22 cellular contexts compared by ENCODE assay signal in the genomic region with DNA sequence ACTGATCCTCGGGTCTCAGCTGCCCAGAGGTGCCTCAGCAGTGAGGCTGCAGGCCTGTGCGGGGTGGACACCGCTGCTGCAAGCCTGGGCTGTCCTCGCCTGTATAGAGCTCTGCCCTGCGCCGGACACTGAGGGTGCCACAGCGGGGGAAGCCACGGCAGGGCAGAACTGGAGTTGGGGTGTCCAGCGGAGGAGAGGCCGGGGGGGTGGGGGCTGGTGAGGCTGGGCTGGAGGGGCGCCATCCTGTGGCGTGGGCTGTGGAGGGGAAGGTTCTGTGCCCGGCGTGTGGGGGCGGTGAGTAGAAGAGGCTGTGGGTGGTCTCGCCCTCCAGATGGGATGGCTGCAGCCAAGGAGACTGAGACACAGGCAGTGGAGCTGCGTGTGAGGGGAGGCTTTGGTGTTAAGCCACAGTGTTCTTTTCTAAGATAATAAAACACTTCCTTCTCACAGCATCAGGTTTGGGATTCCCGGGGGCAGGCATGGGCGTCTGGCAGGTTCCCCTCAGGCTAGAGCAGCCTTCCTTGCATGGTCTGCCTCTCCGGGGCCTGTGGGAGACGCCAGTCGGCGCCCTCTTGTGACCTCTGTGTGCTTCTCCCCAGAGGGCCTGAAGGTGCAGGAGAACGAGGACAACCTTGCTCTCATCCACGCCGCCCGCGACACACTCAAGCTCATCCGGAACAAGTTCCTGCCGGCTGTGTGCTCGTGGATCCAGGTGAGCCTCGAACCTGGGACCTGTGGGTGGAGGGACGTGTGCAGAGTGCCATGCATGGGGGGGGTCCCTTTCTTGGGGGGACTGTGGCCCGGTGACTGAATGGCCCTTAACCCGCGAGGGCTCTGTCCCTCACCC. TPM values are rescaled to one million over a fixed set of nuclear protein-coding genes. Genes with fewer than 3 reads are reported as not detected.
DNase-seq lines count a peak whose midpoint lies in the region; ATAC-seq, FAIRE-seq and TF ChIP-seq lines count a peak whose summit lies in the region.
"Had no signal": no experiment of that assay in that cellular context is flagged by ENCODE, and none has a peak within 500 bp of the region (broad histone marks: within the 10 kb centered on the region; RNA-seq: fewer than 3 reads in every experiment).

No MANE protein-coding gene starts in this region.

- DNase-seq in H7 (peak; percentile 72), NB4 (ENCODE audit: low read depth) (peak; percentile 52), K562 (ENCODE audit: extremely low read depth in 1 of 4, low spot score in 3 of 4) (no peak), neuronal stem cell (ENCODE audit: low spot score) (no peak), hypothalamus (lab: John Stamatoyannopoulos, UW) (no peak), ecto neural progenitor cell (ENCODE audit: low spot score) (no peak)
- no peak for DNase-seq in stimulated activated CD4-positive, alpha-beta T cell treated with anti-CD3 and anti-CD28 coated beads, Interleukin-4, amount 100 ng/mL, for 1 hour
- DNase-seq: DMS79 treated with DMSO at 0.1 percent for 48 hours, GM23248, KG1, NCI-H1417, NCI-H187, NCI-H2107, NCI-H2227 treated with DMSO at 0.1 percent for 48 hours, NCI-H524, NCI-H82, SW 1271 had no signal

- no peak overlapping the region for H2AK5ac ChIP-seq in neuronal stem cell (ENCODE audit: low read depth, low read length)

- H3K4me3 ChIP-seq in H7 (ENCODE audit: insufficient read depth, low read depth, low read length) (no peak overlapping the region), NB4 (ENCODE audit: low read depth, low read length) (no peak overlapping the region), K562 (no peak overlapping the region), neuronal stem cell (ENCODE audit: low read length in 2 of 2) (no peak overlapping the region)
- H3K4me3 ChIP-seq: GM23248 had no signal

- peak overlapping the region; percentile 13 for H2BK5ac ChIP-seq in neuronal stem cell (ENCODE audit: low read length)

- no peak for TF ChIP-seq EP300 in K562 (IDR thresholded peaks at IDR 0.05; ENCODE audit: low read length)

- H4K8ac ChIP-seq in neuronal stem cell (ENCODE audit: low read depth, low read length), result peak overlapping the region; percentile 17

- no peak overlapping the region for H4K91ac ChIP-seq in neuronal stem cell (ENCODE audit: low read depth, low read length, poor library complexity)

- peaks cover 4% of the 10 kb centered on the region for H3K9me1 ChIP-seq in K562 (ENCODE audit: control insufficient read depth, insufficient read depth, low read length)

- H3K9me3 ChIP-seq in K562 (replicated peaks; ENCODE audit: control insufficient read depth, insufficient read depth, low read depth, low read length), result no peaks in the 10 kb centered on the region
- H3K9me3 ChIP-seq in neuronal stem cell (replicated peaks in 1 of 2; ENCODE audit: control insufficient read depth in 2 of 2, insufficient read depth in 1 of 2, low read depth in 1 of 2, low read length in 2 of 2), result no peaks in the 10 kb centered on the region

- no peak overlapping the region for H2BK12ac ChIP-seq in neuronal stem cell (ENCODE audit: low read length)

- no peak for FAIRE-seq in K562 (lab: Jason Lieb, UNC)
- FAIRE-seq: D721Med, G401.6 had no signal

- 0 out of 3 replicates have a peak, but pooled peaks have one; percentile 15 for ATAC-seq in K562
- ATAC-seq: Panc1 had no signal

- CTCF ChIA-PET in K562 (lab: Yijun Ruan, JAX; ENCODE audit: low intra/inter-chr PET ratio), result no interaction called here

- no peak overlapping the region for H3K4ac ChIP-seq in neuronal stem cell (ENCODE audit: low read length)

- peaks cover 10% of the 10 kb centered on the region; the same call in 1 of the 2 replicates for H4K20me1 ChIP-seq in K562 (replicated peaks; ENCODE audit: control insufficient read depth, insufficient read depth, low read length)

- no peak overlapping the region for H3K14ac ChIP-seq in neuronal stem cell (ENCODE audit: low read length)

- H2BK15ac ChIP-seq in neuronal stem cell (ENCODE audit: low read length), result no peak overlapping the region

- no peaks in the 10 kb centered on the region for H3K79me2 ChIP-seq in K562 (ENCODE audit: control insufficient read depth, insufficient read depth, low read length)

- H2AFZ ChIP-seq in K562 (ENCODE audit: low read depth, low read length) (no peak overlapping the region), neuronal stem cell (ENCODE audit: low read length) (no peak overlapping the region)
- H2AFZ ChIP-seq: GM23248 had no signal

- H3K36me3 ChIP-seq in H7 (replicated peaks; ENCODE audit: control insufficient read depth, insufficient read depth, low read length), result peaks cover 12% of the 10 kb centered on the region
- H3K36me3 ChIP-seq in K562 (ENCODE audit: control insufficient read depth, insufficient read depth, low read length), result peaks cover 44% of the 10 kb centered on the region; the same call in 2 of the 3 replicates
- H3K36me3 ChIP-seq in neuronal stem cell (replicated peaks in 1 of 2; ENCODE audit: control insufficient read depth in 2 of 2, insufficient read depth in 2 of 2, low read length in 2 of 2), result peaks cover 15 to 70% of the 10 kb centered on the region in 2 donors

- TF ChIP-seq RAD21 in K562 (CRISPR knock-in tag; conservative IDR thresholded peaks at IDR 0.05 in 1 of 2, IDR thresholded peaks at IDR 0.05 in 1 of 2), result 0 out of 4 replicates have a peak, but pooled peaks of 1 of the 2 experiments have one; percentile 5

- no peak overlapping the region for H3K18ac ChIP-seq in neuronal stem cell (ENCODE audit: low read length)

- H3K9ac ChIP-seq in K562 (ENCODE audit: insufficient read depth in 1 of 2, low read depth in 2 of 2, low read length in 2 of 2) (no peak overlapping the region), neuronal stem cell (ENCODE audit: low read depth, low read length, poor library complexity) (no peak overlapping the region)
- H3K9ac ChIP-seq: GM23248 had no signal

- peak; percentile 22 for TF ChIP-seq CTCF in NB4 (IDR thresholded peaks at IDR 0.05; ENCODE audit: low read depth, low read length)
- peak in 1 of 3 experiments; percentile 26; a peak in 1 of 6 replicates for TF ChIP-seq CTCF in K562 (IDR thresholded peaks at IDR 0.05 in 2 of 3, conservative IDR thresholded peaks at IDR 0.05 in 1 of 3; ENCODE audit: insufficient read depth in 2 of 3, low read depth in 1 of 3, low read length in 3 of 3)

- in situ Hi-C loops in K562 (cut with MboI), result loop anchor here (5.0 kb wide), 2 partner anchors 222 to 273 kb away; no protein-coding TSS in a partner anchor

- no peak overlapping the region for H2BK120ac ChIP-seq in neuronal stem cell (ENCODE audit: low read depth, low read length)

- H3K79me1 ChIP-seq in neuronal stem cell (ENCODE audit: low read depth, low read length), result peaks cover 11% of the 10 kb centered on the region

- intact Hi-C loops in K562 (cut with micrococcal nuclease), result loop anchor here (10.0 kb wide), 1 partner anchor 370 kb away; a partner anchor contains a TSS

- POLR2A ChIA-PET in K562 (lab: Yijun Ruan, JAX), result interaction anchor here (0.6 to 0.9 kb wide), 3 partner anchors 155 to 1043 kb away, joined by 3 to 4 read pairs (median 3); no protein-coding TSS in a partner anchor

- WGBS in K562 (ENCODE audit: insufficient coverage, low coverage, missing lambda C conversion rate), result 76% methylated on average over 24 of the region's 36 CpGs
- WGBS in neuronal stem cell (ENCODE audit: extremely low coverage in 2 of 2, insufficient read length in 2 of 2, insufficient replicate concordance in 1 of 2), 2 donors, result no CpG with 5 or more reads among the region's 36 CpGs

- H3K27me3 ChIP-seq in H7 (ENCODE audit: control insufficient read depth, insufficient read depth, low read length), result no peaks in the 10 kb centered on the region
- H3K27me3 ChIP-seq in K562 (ENCODE audit: control insufficient read depth in 2 of 2, insufficient read depth in 2 of 2, low read length in 2 of 2), result no peaks in the 10 kb centered on the region
- H3K27me3 ChIP-seq in neuronal stem cell (ENCODE audit: control insufficient read depth in 3 of 3, insufficient read depth in 3 of 3, low read depth in 1 of 3, low read length in 3 of 3), result no peaks in the 10 kb centered on the region

- H3K4me1 ChIP-seq in K562 (replicated peaks in 1 of 2; ENCODE audit: control insufficient read depth in 2 of 2, insufficient read depth in 2 of 2, low read length in 2 of 2), result peaks cover 0 to 62% of the 10 kb centered on the region in 2 experiments; a peak in 3 of 5 replicates
- peaks cover 0 to 2% of the 10 kb centered on the region in 2 donors for H3K4me1 ChIP-seq in neuronal stem cell (ENCODE audit: control insufficient read depth in 2 of 2, insufficient read depth in 1 of 2, low read depth in 1 of 2, low read length in 2 of 2)

- H3K23ac ChIP-seq in neuronal stem cell (ENCODE audit: low read depth, low read length, poor library complexity), result no peak overlapping the region

- H3K4me2 ChIP-seq in K562 (ENCODE audit: insufficient read depth, low read length) (no peak overlapping the region), neuronal stem cell (ENCODE audit: insufficient read depth, low read length, poor library complexity, severe bottlenecking) (no peak overlapping the region)

- TF ChIP-seq POLR2A in NB4 (IDR thresholded peaks at IDR 0.05; ENCODE audit: extremely low read depth, insufficient read length) (no peak), K562 (conservative IDR thresholded peaks at IDR 0.05) (no peak)

- BruUV-seq in K562 (replicated peaks; lab: Mats Ljungman, UMichigan), result no TSS peak

- no peak overlapping the region for H3K27ac ChIP-seq in K562 (ENCODE audit: extremely low read depth, low read depth, low read length)
- no peak overlapping the region for H3K27ac ChIP-seq in neuronal stem cell (replicated peaks; ENCODE audit: low read length)
- H3K27ac ChIP-seq: C4-2B, GM23248 had no signal

RNA-seq across cellular contexts. Expression of a gene that starts 7.4 kb away (rescaled TPM):
- total RNA-seq in H7 (2014; rRNA removed; shearing (Covaris generic)), result 12.6 and 16.1 TPM in 2 replicates
- 74.2 and 130 TPM in 2 replicates for total RNA-seq in K562 (2011; cell fraction: chromatin; rRNA removed; ENCODE audit: low replicate concordance)
- total RNA-seq in K562 (2011; cell fraction: nucleolus; rRNA removed), result 56.7 and 60.5 TPM in 2 replicates
- 48.0 and 51.4 TPM in 2 replicates for total RNA-seq in K562 (2011; cell fraction: nucleoplasm; rRNA removed)
- total RNA-seq in K562 (2014; rRNA removed), result 4.5 and 5.4 TPM in 2 replicates
- total RNA-seq in K562 (2014; rRNA removed; fragmentation: Illumina TruSeq; extraction: Trizol), result 1.5 TPM in 2 replicates
- 2.6 and 2.9 TPM in 2 replicates for total RNA-seq in K562 (2015; rRNA removed; fragmentation: Illumina TruSeq; extraction: Trizol)
- total RNA-seq in K562 (2021), result 12.4 and 14.6 TPM in 2 replicates
- polyA plus RNA-seq in K562 (2011; rRNA removed), result 3.5 and 7.2 TPM in 2 replicates
- 3.2 and 3.4 TPM in 2 replicates for polyA plus RNA-seq in K562 (2011; cell fraction: cytosol; rRNA removed)
- polyA plus RNA-seq in K562 (2011; cell fraction: nucleus; rRNA removed), result 46.4 and 58.8 TPM in 2 replicates
- 5.4 and 8.3 TPM in 2 replicates for polyA plus RNA-seq in K562 (2012)
- 3.3 and 4.7 TPM in 2 replicates for polyA plus RNA-seq in K562 (2014; fragmentation: Illumina TruSeq; extraction: Trizol)
- polyA plus RNA-seq in K562 (2014; fragmentation: Nextera tagmentation; extraction: Ambion mirVana), result under 1 TPM; 0.21 to 0.27 TPM
- 5.8 and 9.2 TPM in 2 replicates for polyA plus RNA-seq in K562 (2014; rRNA removed)
- polyA minus RNA-seq in K562 (2011; rRNA and poly(A)+ RNA removed), result 2.9 and 3.6 TPM in 2 replicates
- polyA minus RNA-seq in K562 (2011; cell fraction: cytosol; rRNA and poly(A)+ RNA removed), result 3.3 TPM in 2 replicates
- 12.8 and 18.4 TPM in 2 replicates for polyA minus RNA-seq in K562 (2011; cell fraction: nucleus; rRNA and poly(A)+ RNA removed)
- 8.6 TPM for polyA plus RNA-seq in neuronal stem cell (2013, experiment 1 of 2)
- polyA plus RNA-seq in neuronal stem cell (2013, experiment 2 of 2), result 8.7 TPM

RNA-seq across cellular contexts. Expression of a gene that starts 51.9 kb away (rescaled TPM):
- total RNA-seq in H7 (2014; rRNA removed; shearing (Covaris generic)), result not detected in 2 replicates
- not detected in 2 replicates for total RNA-seq in K562 (2011; cell fraction: chromatin; rRNA removed; ENCODE audit: low replicate concordance)
- not detected in 2 replicates for total RNA-seq in K562 (2011; cell fraction: nucleolus; rRNA removed)
- not detected in 2 replicates for total RNA-seq in K562 (2011; cell fraction: nucleoplasm; rRNA removed)
- total RNA-seq in K562 (2014; rRNA removed), result not detected in 2 replicates
- total RNA-seq in K562 (2014; rRNA removed; fragmentation: Illumina TruSeq; extraction: Trizol), result not detected in 2 replicates
- total RNA-seq in K562 (2015; rRNA removed; fragmentation: Illumina TruSeq; extraction: Trizol), result not detected in 2 replicates
- total RNA-seq in K562 (2021), result not detected in 2 replicates
- polyA plus RNA-seq in K562 (2011; rRNA removed), result not detected in 2 replicates
- polyA plus RNA-seq in K562 (2011; cell fraction: cytosol; rRNA removed), result 0.12 TPM in 1 of 2 replicates, not detected in the other
- polyA plus RNA-seq in K562 (2011; cell fraction: nucleus; rRNA removed), result 0.20 TPM in 1 of 2 replicates, not detected in the other
- polyA plus RNA-seq in K562 (2012), result not detected in 2 replicates
- not detected in 2 replicates for polyA plus RNA-seq in K562 (2014; fragmentation: Illumina TruSeq; extraction: Trizol)
- polyA plus RNA-seq in K562 (2014; fragmentation: Nextera tagmentation; extraction: Ambion mirVana), result not detected
- polyA plus RNA-seq in K562 (2014; rRNA removed), result not detected in 2 replicates
- not detected in 2 replicates for polyA minus RNA-seq in K562 (2011; rRNA and poly(A)+ RNA removed)
- not detected in 2 replicates for polyA minus RNA-seq in K562 (2011; cell fraction: cytosol; rRNA and poly(A)+ RNA removed)
- 0.27 TPM in 1 of 2 replicates, not detected in the other for polyA minus RNA-seq in K562 (2011; cell fraction: nucleus; rRNA and poly(A)+ RNA removed)
- polyA plus RNA-seq in neuronal stem cell (2013, experiment 1 of 2), result not detected
- polyA plus RNA-seq in neuronal stem cell (2013, experiment 2 of 2), result not detected
- total RNA-seq: GM23248, SK-MEL-5 had no signal
- polyA plus RNA-seq: GM23248 had no signal

Comparison
In these comparisons a context has a peak if more than half of its experiments do, and no peak if none do; other contexts are left out.
1. DNase-seq: peak in H7 (single experiment) and NB4 (single experiment); none in K562 (0 of 4), neuronal stem cell (single experiment), stimulated activated CD4-positive, alpha-beta T cell treated with anti-CD3 and anti-CD28 coated beads, Interleukin-4, amount 100 ng/mL, for 1 hour (single experiment), hypothalamus (0 of 51) and ecto neural progenitor cell (single experiment).